In genomic region chr20:25084616-25085187, GRCh38 we compare ENCODE assay signal across 12 cellular contexts. TPM values are rescaled to one million over a fixed set of nuclear protein-coding genes. Genes with fewer than 3 reads are reported as not detected.
DNase-seq lines count a peak whose midpoint lies in the region; ATAC-seq and TF ChIP-seq lines count a peak whose summit lies in the region.
"Had no signal": no experiment of that assay in that cellular context is flagged by ENCODE, and none has a peak within 500 bp of the region (broad histone marks: within the 10 kb centered on the region; RNA-seq: fewer than 3 reads in every experiment).

No MANE protein-coding gene starts in this region.

- no peaks in the 10 kb centered on the region for H3K9me3 Mint-ChIP-seq in activated CD4-positive, alpha-beta T cell treated with anti-CD3 and anti-CD28 coated beads for 36 hours (ENCODE audit: low read depth)
- H3K9me3 Mint-ChIP-seq in glutamatergic neuron (ENCODE audit: unreplicated experiment) = peaks cover 5% of the 10 kb centered on the region
- no peaks in the 10 kb centered on the region for H3K9me3 Mint-ChIP-seq in activated T-helper 1 cell treated with anti-CD3 and anti-CD28 coated beads, Interleukin-12 subunit alpha, Interleukin-12 subunit beta, Interleukin-2, Interleukin-4 antibody, amounts not matched to agents 30 ng/mL and 10 ng/mL and 1 ng/mL, durations not matched to agents 14 hours and 24 hours and 36 hours
- H3K9me3 Mint-ChIP-seq: activated CD4-positive, alpha-beta memory T cell treated with anti-CD3 and anti-CD28 coated beads, Interleukin-2, amount 10 ng/mL, durations not matched to agents 7 days and 5 days; neural crest cell had no signal

- H3K4me1 Mint-ChIP-seq in activated CD4-positive, alpha-beta T cell treated with anti-CD3 and anti-CD28 coated beads for 36 hours = peaks cover 19% of the 10 kb centered on the region
- no peaks in the 10 kb centered on the region for H3K4me1 Mint-ChIP-seq in glutamatergic neuron (ENCODE audit: low read depth, unreplicated experiment)
- H3K4me1 Mint-ChIP-seq in activated T-helper 1 cell treated with anti-CD3 and anti-CD28 coated beads, Interleukin-12 subunit alpha, Interleukin-12 subunit beta, Interleukin-2, Interleukin-4 antibody, amounts not matched to agents 30 ng/mL and 10 ng/mL and 1 ng/mL, durations not matched to agents 14 hours and 24 hours and 36 hours (ENCODE audit: low read depth) = peaks cover 9% of the 10 kb centered on the region

- H3K9me3 ChIP-seq in NT2/D1 (ENCODE audit: insufficient read depth, low read length) = no peaks in the 10 kb centered on the region

- no peaks in the 10 kb centered on the region for H3K36me3 ChIP-seq in NT2/D1 (ENCODE audit: insufficient read depth, insufficient read length, low read length)

- ATAC-seq in activated CD4-positive, alpha-beta T cell treated with anti-CD3 and anti-CD28 coated beads for 36 hours = no peak

- intact Hi-C loops in activated CD4-positive, alpha-beta T cell treated with anti-CD3 and anti-CD28 coated beads for 36 hours (cut with DNase I, micrococcal nuclease) = loop anchor here (2.0 to 5.0 kb wide), 6 partner anchors 78 to 1123 kb away; partner anchors contain the start of genes APMAP (in 2 of the 2), ABHD12 (in 1 of the 2) and ENTPD6 (in 1 of the 2)
- intact Hi-C loops in activated T-helper 1 cell treated with anti-CD3 and anti-CD28 coated beads, Interleukin-12 subunit alpha, Interleukin-12 subunit beta, Interleukin-2, Interleukin-4 antibody, amounts not matched to agents 30 ng/mL and 10 ng/mL and 1 ng/mL, durations not matched to agents 14 hours and 24 hours and 36 hours (cut with micrococcal nuclease) = loop anchor here (1.0 to 5.0 kb wide), 3 partner anchors 95 to 612 kb away; no protein-coding TSS in a partner anchor

- no peak overlapping the region for H3K4me3 Mint-ChIP-seq in activated CD4-positive, alpha-beta T cell treated with anti-CD3 and anti-CD28 coated beads for 36 hours
- H3K4me3 Mint-ChIP-seq in glutamatergic neuron (ENCODE audit: unreplicated experiment) = peak overlapping the region; percentile 52
- no peak overlapping the region for H3K4me3 Mint-ChIP-seq in activated T-helper 1 cell treated with anti-CD3 and anti-CD28 coated beads, Interleukin-12 subunit alpha, Interleukin-12 subunit beta, Interleukin-2, Interleukin-4 antibody, amounts not matched to agents 30 ng/mL and 10 ng/mL and 1 ng/mL, durations not matched to agents 14 hours and 24 hours and 36 hours
- H3K4me3 Mint-ChIP-seq: activated CD4-positive, alpha-beta memory T cell treated with anti-CD3 and anti-CD28 coated beads, Interleukin-2, amount 10 ng/mL, durations not matched to agents 7 days and 5 days; neural crest cell had no signal

- peaks cover 3% of the 10 kb centered on the region for H3K4me1 ChIP-seq in NT2/D1 (ENCODE audit: insufficient read depth, insufficient read length)

- H3K9ac ChIP-seq in NT2/D1 (ENCODE audit: insufficient read length, low read depth) = no peak overlapping the region

- peaks cover 96% of the 10 kb centered on the region for H3K27me3 ChIP-seq in NT2/D1 (ENCODE audit: insufficient read depth, insufficient read length)

- H3K27me3 Mint-ChIP-seq in activated CD4-positive, alpha-beta T cell treated with anti-CD3 and anti-CD28 coated beads for 36 hours = peaks cover 47% of the 10 kb centered on the region
- peaks cover 42% of the 10 kb centered on the region for H3K27me3 Mint-ChIP-seq in glutamatergic neuron (ENCODE audit: unreplicated experiment)
- peaks cover 66% of the 10 kb centered on the region for H3K27me3 Mint-ChIP-seq in activated T-helper 1 cell treated with anti-CD3 and anti-CD28 coated beads, Interleukin-12 subunit alpha, Interleukin-12 subunit beta, Interleukin-2, Interleukin-4 antibody, amounts not matched to agents 30 ng/mL and 10 ng/mL and 1 ng/mL, durations not matched to agents 14 hours and 24 hours and 36 hours (ENCODE audit: insufficient read depth)

- no peak overlapping the region for H3K27ac Mint-ChIP-seq in activated CD4-positive, alpha-beta T cell treated with anti-CD3 and anti-CD28 coated beads for 36 hours
- H3K27ac Mint-ChIP-seq in glutamatergic neuron (ENCODE audit: unreplicated experiment) = no peak overlapping the region
- H3K27ac Mint-ChIP-seq in activated T-helper 1 cell treated with anti-CD3 and anti-CD28 coated beads, Interleukin-12 subunit alpha, Interleukin-12 subunit beta, Interleukin-2, Interleukin-4 antibody, amounts not matched to agents 30 ng/mL and 10 ng/mL and 1 ng/mL, durations not matched to agents 14 hours and 24 hours and 36 hours = no peak overlapping the region
- H3K27ac Mint-ChIP-seq: activated CD4-positive, alpha-beta memory T cell treated with anti-CD3 and anti-CD28 coated beads, Interleukin-2, amount 10 ng/mL, durations not matched to agents 7 days and 5 days had no signal

- H3K4me3 ChIP-seq in NT2/D1 (ENCODE audit: insufficient read length, low read depth) = peak overlapping the region; percentile 32
- H3K4me3 ChIP-seq: smooth muscle cell had no signal

- POLR2A ChIA-PET in activated CD4-positive, alpha-beta T cell treated with anti-CD3 and anti-CD28 coated beads for 36 hours (lab: Charles Lee) = no interaction called here
- POLR2A ChIA-PET in HEK293T (lab: Yijun Ruan, JAX) = no interaction called here

- TF ChIP-seq CTCF in glutamatergic neuron (IDR thresholded peaks at IDR 0.05; ENCODE audit: partially characterized antibody, unreplicated experiment) = no peak

- peak; percentile 28 for DNase-seq in activated CD4-positive, alpha-beta T cell treated with anti-CD3 and anti-CD28 coated beads for 36 hours
- DNase-seq in activated CD4-positive, alpha-beta T cell treated with anti-CD3 and anti-CD28 coated beads for 48 hours = no peak
- DNase-seq in NT2/D1 (ENCODE audit: low read depth, low spot score) (no peak), glutamatergic neuron (no peak), HEK293T (ENCODE audit: extremely low spot score) (no peak), AG20443 (ENCODE audit: low spot score) (no peak)
- peak; percentile 21 for DNase-seq in stimulated activated naive CD4-positive, alpha-beta T cell treated with Interleukin-2 at 50 U/mL for 16 hours (lab: John Stamatoyannopoulos, UW)
- DNase-seq in activated T-helper 1 cell treated with anti-CD3 and anti-CD28 coated beads, Interleukin-12 subunit alpha, Interleukin-12 subunit beta, Interleukin-2, Interleukin-4 antibody, amounts not matched to agents 30 ng/mL and 10 ng/mL and 1 ng/mL, durations not matched to agents 14 hours and 24 hours and 36 hours (ENCODE audit: low spot score) = no peak
- DNase-seq: activated CD4-positive, alpha-beta memory T cell treated with anti-CD3 and anti-CD28 coated beads, Interleukin-2, amount 10 ng/mL, durations not matched to agents 7 days and 5 days had no signal

- CTCF ChIA-PET in activated CD4-positive, alpha-beta T cell treated with anti-CD3 and anti-CD28 coated beads for 36 hours (lab: Charles Lee) = interaction anchor here (0.7 to 2.5 kb wide), 8 partner anchors 16 to 152 kb away, joined by 3 to 8 read pairs (median 3); no protein-coding TSS in a partner anchor
- CTCF ChIA-PET in HEK293T (lab: Yijun Ruan, JAX) = no interaction called here

- peaks cover 2% of the 10 kb centered on the region for H3K36me3 Mint-ChIP-seq in activated CD4-positive, alpha-beta T cell treated with anti-CD3 and anti-CD28 coated beads for 36 hours (ENCODE audit: low read depth)
- peaks cover 19% of the 10 kb centered on the region for H3K36me3 Mint-ChIP-seq in glutamatergic neuron (ENCODE audit: unreplicated experiment)
- peaks cover 1% of the 10 kb centered on the region for H3K36me3 Mint-ChIP-seq in activated T-helper 1 cell treated with anti-CD3 and anti-CD28 coated beads, Interleukin-12 subunit alpha, Interleukin-12 subunit beta, Interleukin-2, Interleukin-4 antibody, amounts not matched to agents 30 ng/mL and 10 ng/mL and 1 ng/mL, durations not matched to agents 14 hours and 24 hours and 36 hours (ENCODE audit: low read depth)

TF ChIP-seq in HEK293T, 16 proteins besides CTCF, POLR2A, EP300 and RAD21:
- TF ChIP-seq LEF1 (IDR thresholded peaks at IDR 0.05; ENCODE audit: borderline replicate concordance) (no peak), HDGF (IDR thresholded peaks at IDR 0.05; ENCODE audit: borderline replicate concordance) (no peak), ELF4 (IDR thresholded peaks at IDR 0.05) (no peak), FOXK2 (IDR thresholded peaks at IDR 0.05) (no peak), ZNF384 (IDR thresholded peaks at IDR 0.05) (no peak), ARNT (IDR thresholded peaks at IDR 0.05) (no peak), SP1 (IDR thresholded peaks at IDR 0.05) (no peak), PKNOX1 (IDR thresholded peaks at IDR 0.05) (no peak), FOXM1 (IDR thresholded peaks at IDR 0.05; ENCODE audit: borderline replicate concordance) (no peak), BHLHE40 (IDR thresholded peaks at IDR 0.05; ENCODE audit: borderline replicate concordance) (no peak), TARDBP (IDR thresholded peaks at IDR 0.05) (no peak), CTBP1 (IDR thresholded peaks at IDR 0.05; ENCODE audit: borderline replicate concordance) (no peak), NFRKB (IDR thresholded peaks at IDR 0.05) (no peak), L3MBTL2 (conservative IDR thresholded peaks at IDR 0.05) (no peak)

RNA-seq across cellular contexts. Expression of gene VSX1, which starts 2.8 kb away (rescaled TPM):
- total RNA-seq in activated CD4-positive, alpha-beta T cell treated with anti-CD3 and anti-CD28 coated beads for 36 hours = not detected
- not detected for total RNA-seq in glutamatergic neuron (ENCODE audit: unreplicated experiment)
- total RNA-seq in activated T-helper 1 cell treated with anti-CD3 and anti-CD28 coated beads, Interleukin-12 subunit alpha, Interleukin-12 subunit beta, Interleukin-2, Interleukin-4 antibody, amounts not matched to agents 30 ng/mL and 10 ng/mL and 1 ng/mL, durations not matched to agents 14 hours and 24 hours and 36 hours = not detected in 2 replicates
- total RNA-seq: activated CD4-positive, alpha-beta memory T cell treated with anti-CD3 and anti-CD28 coated beads, Interleukin-2, amount 10 ng/mL, durations not matched to agents 7 days and 5 days; smooth muscle cell; T-helper 2 cell treated with Interferon-gamma antibody and Interleukin-4, amounts not matched to agents 100 ng/mL and 5 ng/mL, for 36 hours had no signal

RNA-seq across cellular contexts. Expression of gene ACSS1, which starts 26.8 kb away (rescaled TPM):
- 10 to 100 TPM in 1 of 2 experiments, 1 to 10 TPM in 1; 8.5 to 10.7 TPM for total RNA-seq in activated CD4-positive, alpha-beta T cell treated with anti-CD3 and anti-CD28 coated beads for 36 hours
- total RNA-seq in glutamatergic neuron (ENCODE audit: unreplicated experiment) = not detected
- 11.7 and 12.7 TPM in 2 replicates for total RNA-seq in activated T-helper 1 cell treated with anti-CD3 and anti-CD28 coated beads, Interleukin-12 subunit alpha, Interleukin-12 subunit beta, Interleukin-2, Interleukin-4 antibody, amounts not matched to agents 30 ng/mL and 10 ng/mL and 1 ng/mL, durations not matched to agents 14 hours and 24 hours and 36 hours

Comparison
In these comparisons a context has a peak if more than half of its experiments do, and no peak if none do; other contexts are left out.
1. DNase-seq: peak in activated CD4-positive, alpha-beta T cell treated with anti-CD3 and anti-CD28 coated beads for 36 hours (single experiment) and stimulated activated naive CD4-positive, alpha-beta T cell treated with Interleukin-2 at 50 U/mL for 16 hours (single experiment); none in activated CD4-positive, alpha-beta T cell treated with anti-CD3 and anti-CD28 coated beads for 48 hours (single experiment), NT2/D1 (single experiment), glutamatergic neuron (single experiment), HEK293T (single experiment), activated T-helper 1 cell treated with anti-CD3 and anti-CD28 coated beads, Interleukin-12 subunit alpha, Interleukin-12 subunit beta, Interleukin-2, Interleukin-4 antibody, amounts not matched to agents 30 ng/mL and 10 ng/mL and 1 ng/mL, durations not matched to agents 14 hours and 24 hours and 36 hours (single experiment) and AG20443 (single experiment).